ENCODE assay signal across 12 cellular contexts in genomic region chr11:8721740-8722139, GRCh38. TPM values are rescaled to one million over a fixed set of nuclear protein-coding genes. Genes with fewer than 3 reads are reported as not detected.
DNase-seq lines count a peak whose midpoint lies in the region; ATAC-seq and TF ChIP-seq lines count a peak whose summit lies in the region.
"Had no signal": no experiment of that assay in that cellular context is flagged by ENCODE, and none has a peak within 500 bp of the region (broad histone marks: within the 10 kb centered on the region; RNA-seq: fewer than 3 reads in every experiment).

No MANE protein-coding gene starts in this region.

- intact Hi-C loops in left lung (cut with DNase I), result no loop called here

- H3K27ac Mint-ChIP-seq in WTC11, result peak overlapping the region; percentile 89
- H3K27ac Mint-ChIP-seq: CD4-positive, alpha-beta T cell; T-cell had no signal

- peak; percentile 5; the same call in 1 of the 2 replicates for ATAC-seq in WTC11
- peak; percentile 37 for ATAC-seq in left lung
- ATAC-seq in HG03571 (IDR thresholded peaks at IDR 0.05; ENCODE audit: unreplicated experiment), result no peak
- ATAC-seq in HG03095 (IDR thresholded peaks at IDR 0.05; ENCODE audit: unreplicated experiment), result no peak
- ATAC-seq in HG03342 (IDR thresholded peaks at IDR 0.05; ENCODE audit: unreplicated experiment), result no peak
- ATAC-seq: activated naive CD4-positive, alpha-beta T cell treated with anti-CD3 and anti-CD28 coated beads, Interleukin-2, amount 50 U/mL, for 72 hours; T-cell had no signal

- CTCF ChIA-PET in WTC11 (lab: Charles Lee), result interaction anchor here (0.6 to 1.9 kb wide), 2 partner anchors 9 to 110 kb away, joined by 3 to 6 read pairs; no protein-coding TSS in a partner anchor

- H3K36me3 Mint-ChIP-seq in WTC11, result peaks cover 8% of the 10 kb centered on the region; the same call in 1 of the 2 replicates
- H3K36me3 Mint-ChIP-seq: activated naive CD4-positive, alpha-beta T cell treated with anti-CD3 and anti-CD28 coated beads, Interleukin-2, amount 50 U/mL, for 72 hours; T-cell had no signal

- H3K4me3 ChIP-seq in left lung, result no peak overlapping the region
- H3K4me3 ChIP-seq in skin epidermis, result no peak overlapping the region

- DNase-seq in EL (peak; percentile 36), WTC11 (ENCODE audit: low spot score) (no peak), left lung (no peak), NCI-H82 (lab: John Stamatoyannopoulos, UW) (no peak)
- DNase-seq: activated CD4-positive, alpha-beta T cell treated with anti-CD3 and anti-CD28 coated beads, Interleukin-2, amount 50 U/mL, for 48 hours; CD4-positive, alpha-beta T cell; T-cell had no signal

- POLR2A ChIA-PET in WTC11 (lab: Charles Lee), result no interaction called here

- no peak overlapping the region for H3K4me3 Mint-ChIP-seq in WTC11
- H3K4me3 Mint-ChIP-seq: CD4-positive, alpha-beta T cell; T-cell had no signal

- peaks cover 0 to 14% of the 10 kb centered on the region in 2 donors for H3K36me3 ChIP-seq in left lung

- H3K4me1 ChIP-seq in left lung, result peaks cover 56 to 62% of the 10 kb centered on the region in 2 donors

- H3K4me1 Mint-ChIP-seq in WTC11, result peaks cover 57% of the 10 kb centered on the region

- H3K27ac ChIP-seq in left lung, result peak overlapping the region; percentile 76 to 85
- peak overlapping the region in 19 of 21 experiments; percentile 24 to 94 (median 78) for H3K27ac ChIP-seq in skin epidermis

- no peak for TF ChIP-seq CTCF in WTC11 (IDR thresholded peaks at IDR 0.05)
- TF ChIP-seq CTCF in left lung (IDR thresholded peaks at IDR 0.05), result no peak

- no peaks in the 10 kb centered on the region for H3K9me3 ChIP-seq in left lung

- H3K27me3 Mint-ChIP-seq in WTC11 (ENCODE audit: low read depth), result no peaks in the 10 kb centered on the region
- H3K27me3 Mint-ChIP-seq: CD4-positive, alpha-beta T cell had no signal

- H3K27me3 ChIP-seq in left lung, result no peaks in the 10 kb centered on the region

- no peaks in the 10 kb centered on the region for H3K9me3 Mint-ChIP-seq in WTC11
- H3K9me3 Mint-ChIP-seq: activated naive CD4-positive, alpha-beta T cell treated with anti-CD3 and anti-CD28 coated beads, Interleukin-2, amount 50 U/mL, for 72 hours; CD4-positive, alpha-beta T cell; T-cell had no signal

TF ChIP-seq in WTC11, 78 proteins besides CTCF, POLR2A, EP300 and RAD21:
- TF ChIP-seq E2F4 (CRISPR knock-in tag; IDR thresholded peaks at IDR 0.05; ENCODE audit: borderline replicate concordance, low read depth) (no peak), ZNF512 (CRISPR knock-in tag; IDR thresholded peaks at IDR 0.05; ENCODE audit: borderline replicate concordance) (no peak), ERG (CRISPR knock-in tag; IDR thresholded peaks at IDR 0.05) (no peak), IRF1 (CRISPR knock-in tag; IDR thresholded peaks at IDR 0.05) (no peak), SOX15 (CRISPR knock-in tag; IDR thresholded peaks at IDR 0.05) (no peak), ARID4B (CRISPR knock-in tag; IDR thresholded peaks at IDR 0.05; ENCODE audit: borderline replicate concordance) (no peak), ZNF232 (CRISPR knock-in tag; IDR thresholded peaks at IDR 0.05) (no peak), ZNF263 (CRISPR knock-in tag; IDR thresholded peaks at IDR 0.05; ENCODE audit: low read depth) (no peak)
TF ChIP-seq in WTC11: peak in this region for 0.

RNA-seq across cellular contexts. Expression of gene RPL27A, which starts 39.1 kb away (rescaled TPM):
- total RNA-seq in WTC11 (2021) (1,103 to 1,198 TPM (median 1,179 TPM) in 3 replicates), left lung (100 to 1,000 TPM; 724 to 741 TPM)

RNA-seq across cellular contexts. Expression of gene TRIM66, which starts 39.3 kb away (rescaled TPM):
- total RNA-seq in WTC11 (2021) (5.6 to 8.0 TPM (median 7.8 TPM) in 3 replicates), left lung (10 to 100 TPM in 1 of 2 donors, 1 to 10 TPM in 1; 7.3 to 14.3 TPM)

Comparison
In these comparisons a context has a peak if more than half of its experiments do, and no peak if none do; other contexts are left out.
1. ATAC-seq: peak in WTC11 (single experiment) and left lung (single experiment); none in HG03571 (single experiment), HG03095 (single experiment) and HG03342 (single experiment).